ENCODE assay signal across 1 cellular context in the genomic region with DNA sequence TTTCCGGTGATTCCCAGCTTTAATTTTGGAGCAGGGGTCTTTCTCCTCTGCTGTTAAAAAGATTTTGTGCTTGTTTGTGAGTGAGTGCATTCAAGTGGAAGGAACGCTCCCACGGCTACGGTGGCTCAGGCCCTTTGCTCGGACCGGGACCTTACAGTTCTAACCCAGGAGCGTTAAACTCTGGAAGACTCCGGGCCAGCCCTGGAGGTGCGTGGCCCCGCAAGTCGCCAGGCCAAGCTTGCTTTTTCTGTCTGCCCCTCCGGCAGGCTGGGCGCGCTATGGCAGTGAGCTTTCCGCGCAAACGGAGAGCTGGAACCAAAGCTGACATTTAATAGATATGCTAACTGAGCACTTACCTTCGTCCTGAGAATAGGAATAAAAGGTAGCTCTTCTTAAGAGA.
TF ChIP-seq lines count a peak whose summit lies in the region.

No MANE protein-coding gene starts in this region.

TF ChIP-seq in IMR-90, 13 proteins besides CTCF, POLR2A, EP300 and RAD21 (continued from another document):
- TF ChIP-seq RFX5 (IDR thresholded peaks at IDR 0.05; ENCODE audit: low read depth, low read length) (no peak), MXI1 (IDR thresholded peaks at IDR 0.05; ENCODE audit: borderline replicate concordance, low read depth, low read length) (no peak), MAZ (IDR thresholded peaks at IDR 0.05; ENCODE audit: borderline replicate concordance, low read depth, low read length) (no peak)
- TF ChIP-seq, protein P1, sequence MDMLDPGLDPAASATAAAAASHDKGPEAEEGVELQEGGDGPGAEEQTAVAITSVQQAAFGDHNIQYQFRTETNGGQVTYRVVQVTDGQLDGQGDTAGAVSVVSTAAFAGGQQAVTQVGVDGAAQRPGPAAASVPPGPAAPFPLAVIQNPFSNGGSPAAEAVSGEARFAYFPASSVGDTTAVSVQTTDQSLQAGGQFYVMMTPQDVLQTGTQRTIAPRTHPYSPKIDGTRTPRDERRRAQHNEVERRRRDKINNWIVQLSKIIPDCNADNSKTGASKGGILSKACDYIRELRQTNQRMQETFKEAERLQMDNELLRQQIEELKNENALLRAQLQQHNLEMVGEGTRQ (IDR thresholded peaks at IDR 0.05; ENCODE audit: low read depth, low read length) = no peak
TF ChIP-seq in IMR-90: peak in this region for 0.
